Comparison of ENCODE assay signal across 27 cellular contexts in the genomic region with DNA sequence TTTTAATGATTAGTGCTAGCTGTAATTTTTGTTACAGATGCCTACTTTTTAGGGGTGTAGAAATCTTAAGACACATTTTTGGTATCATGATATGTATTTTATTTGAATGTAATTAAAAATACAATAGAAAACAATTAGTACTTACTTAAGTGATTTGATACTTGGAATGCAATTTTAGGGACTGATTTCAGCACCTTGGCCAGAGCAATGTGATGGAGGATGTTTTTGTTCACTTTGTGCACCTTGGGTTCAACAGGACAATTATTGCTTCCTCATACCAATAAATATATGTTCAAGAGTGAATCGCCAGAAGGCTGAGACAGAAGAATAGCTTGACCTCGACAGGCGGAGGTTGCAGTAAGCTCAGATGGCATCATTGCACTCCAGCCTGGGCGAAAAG. TPM values are rescaled to one million over a fixed set of nuclear protein-coding genes. Genes with fewer than 3 reads are reported as not detected.
DNase-seq lines count a peak whose midpoint lies in the region; FAIRE-seq and TF ChIP-seq lines count a peak whose summit lies in the region.
"Had no signal": no experiment of that assay in that cellular context is flagged by ENCODE, and none has a peak within 500 bp of the region (broad histone marks: within the 10 kb centered on the region; RNA-seq: fewer than 3 reads in every experiment).

No MANE protein-coding gene starts in this region.

- H3K4me1 ChIP-seq in right atrium auricular region, result no peaks in the 10 kb centered on the region
- H3K4me1 ChIP-seq: foreskin keratinocyte had no signal

- no peak overlapping the region for H3K27ac Mint-ChIP-seq in nephron progenitor cell
- H3K27ac Mint-ChIP-seq: B cell; nephron; stimulated activated naive CD8-positive, alpha-beta T cell treated with anti-CD3 and anti-CD28 coated beads, Interleukin-15, Interleukin-2, amounts not matched to agents 100 ng/mL and 50 ng/mL, for 24 hours had no signal

- TF ChIP-seq CTCF in cardiac fibroblast (IDR thresholded peaks at IDR 0.05; ENCODE audit: low read depth, low read length) (no peak), nephron progenitor cell (IDR thresholded peaks at IDR 0.05) (no peak), WERI-Rb-1 (IDR thresholded peaks at IDR 0.05; ENCODE audit: low read depth, low read length) (no peak), right atrium auricular region (IDR thresholded peaks at IDR 0.05) (no peak)

- H3K4me3 ChIP-seq in cardiac fibroblast (replicated peaks in 1 of 2; ENCODE audit: low read depth in 2 of 2, low read length in 2 of 2), result no peak overlapping the region
- no peak overlapping the region for H3K4me3 ChIP-seq in WERI-Rb-1 (ENCODE audit: low read depth, low read length)
- H3K4me3 ChIP-seq in right atrium auricular region, result no peak overlapping the region
- H3K4me3 ChIP-seq: skin epidermis had no signal

- DNase-seq in H54 (ENCODE audit: insufficient read length, low spot score) (no peak), OCI-M1 (lab: John Stamatoyannopoulos, UW) (peak; percentile 2), cardiac fibroblast (ENCODE audit: low read depth in 2 of 2) (peak; percentile 1 to 26), nephron progenitor cell (peak; percentile 32), WERI-Rb-1 (no peak), kidney tubule cell (ENCODE audit: low spot score) (no peak), right atrium auricular region (ENCODE audit: low spot score) (no peak)
- DNase-seq: activated CD4-positive, alpha-beta T cell treated with anti-CD3 and anti-CD28 coated beads, Interleukin-2, amount 50 U/mL, for 48 hours; activated gamma-delta T cell treated with Interleukin-2 at 50 U/mL for 16 hours; activated T-cell treated with anti-CD3 and anti-CD28 coated beads for 4 hours; anterior cingulate cortex; H7; NCI-H1930; NCI-H345; posterior cingulate gyrus; SHP77; stimulated activated CD4-positive, alpha-beta T cell treated with anti-CD3 and anti-CD28 coated beads, Interleukin-2, amount 100 ng/mL, for 48 hours; T-helper 1 cell had no signal

- TF ChIP-seq POLR2A in H54 (IDR thresholded peaks at IDR 0.05; ENCODE audit: low read depth, low read length), result no peak

- H3K36me3 ChIP-seq in WERI-Rb-1 (no peaks in the 10 kb centered on the region), right atrium auricular region (no peaks in the 10 kb centered on the region)

- no peak overlapping the region for H3K4me3 Mint-ChIP-seq in nephron progenitor cell
- H3K4me3 Mint-ChIP-seq: B cell; nephron; stimulated activated naive CD8-positive, alpha-beta T cell treated with anti-CD3 and anti-CD28 coated beads, Interleukin-15, Interleukin-2, amounts not matched to agents 100 ng/mL and 50 ng/mL, for 24 hours had no signal

- peak; percentile 91 for FAIRE-seq in H54 (lab: Jason Lieb, UNC)
- FAIRE-seq: colon, endometrium, GM12891 had no signal

- peaks cover 5% of the 10 kb centered on the region for H3K27me3 Mint-ChIP-seq in nephron progenitor cell (ENCODE audit: low read depth, poor library complexity)
- H3K27me3 Mint-ChIP-seq: B cell; stimulated activated naive CD8-positive, alpha-beta T cell treated with anti-CD3 and anti-CD28 coated beads, Interleukin-15, Interleukin-2, amounts not matched to agents 100 ng/mL and 50 ng/mL, for 24 hours had no signal

- H3K27me3 ChIP-seq in WERI-Rb-1 (ENCODE audit: insufficient read depth, low read depth, severe bottlenecking), result no peaks in the 10 kb centered on the region
- H3K27me3 ChIP-seq in right atrium auricular region, result no peaks in the 10 kb centered on the region
- H3K27me3 ChIP-seq: foreskin keratinocyte had no signal

- no peaks in the 10 kb centered on the region for H3K36me3 Mint-ChIP-seq in nephron progenitor cell (ENCODE audit: low read depth)

- H3K4me1 Mint-ChIP-seq in nephron progenitor cell, result no peaks in the 10 kb centered on the region
- H3K4me1 Mint-ChIP-seq: B cell, nephron had no signal

- no peaks in the 10 kb centered on the region for H3K9me3 Mint-ChIP-seq in nephron progenitor cell
- H3K9me3 Mint-ChIP-seq: nephron had no signal

- H3K27ac ChIP-seq in WERI-Rb-1 (no peak overlapping the region), right atrium auricular region (no peak overlapping the region)
- H3K27ac ChIP-seq: foreskin keratinocyte, skin epidermis, VCaP had no signal

- H3K9me3 ChIP-seq in WERI-Rb-1 (ENCODE audit: severe bottlenecking), result no peaks in the 10 kb centered on the region
- H3K9me3 ChIP-seq in right atrium auricular region, result no peaks in the 10 kb centered on the region

RNA-seq across cellular contexts. Expression of a gene that starts 22.3 kb away (rescaled TPM):
- under 1 TPM; 0.15 to 0.59 TPM for total RNA-seq in right atrium auricular region
- total RNA-seq: B cell, foreskin keratinocyte had no signal

Comparison
In these comparisons a context has a peak if more than half of its experiments do, and no peak if none do; other contexts are left out.
1. DNase-seq: peak in OCI-M1 (single experiment), cardiac fibroblast (2 of 2) and nephron progenitor cell (single experiment); none in H54 (single experiment), WERI-Rb-1 (single experiment), kidney tubule cell (single experiment) and right atrium auricular region (single experiment).